ENCODE assay signal across 17 cellular contexts in the genomic region with DNA sequence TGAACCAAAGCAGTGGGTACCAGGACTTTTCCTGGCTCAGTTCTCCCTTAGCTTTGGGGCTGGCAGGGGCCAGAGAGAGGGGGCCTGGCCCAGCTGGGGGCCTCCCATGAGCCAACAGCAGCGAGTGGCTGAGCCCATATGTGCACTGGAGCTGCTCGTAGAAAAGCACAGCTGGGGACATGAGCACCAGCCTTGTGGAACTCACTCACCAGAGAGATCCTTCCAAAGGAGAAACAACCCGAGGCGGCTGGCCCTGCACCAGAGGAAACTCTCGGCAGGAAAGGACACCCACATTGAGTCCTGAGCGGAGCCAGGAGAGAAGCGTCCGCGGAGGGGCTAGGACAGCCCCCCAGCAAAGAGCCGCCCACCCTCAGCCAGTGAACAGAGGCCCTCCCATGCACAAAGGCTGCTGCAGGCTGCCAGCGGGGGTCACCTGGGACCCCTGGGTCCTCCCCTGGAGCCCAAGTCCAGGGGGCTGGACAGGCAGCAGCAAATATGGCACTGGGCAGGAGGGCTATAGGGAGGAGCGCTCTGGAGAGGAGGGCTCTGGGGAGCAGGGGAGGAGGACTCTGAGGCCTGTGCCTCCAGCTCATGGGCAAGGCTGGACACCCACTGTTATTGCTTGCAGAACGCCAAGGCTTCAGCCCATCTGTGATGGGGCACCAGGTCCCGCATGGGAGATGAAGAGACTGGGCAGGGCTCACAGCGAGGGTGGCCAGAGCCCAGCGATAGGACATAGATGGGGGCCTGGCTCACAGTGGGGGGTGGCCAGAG.
DNase-seq lines count a peak whose midpoint lies in the region; ATAC-seq and TF ChIP-seq lines count a peak whose summit lies in the region.
"Had no signal": no experiment of that assay in that cellular context is flagged by ENCODE, and none has a peak within 500 bp of the region (broad histone marks: within the 10 kb centered on the region; RNA-seq: fewer than 3 reads in every experiment).

No MANE protein-coding gene starts in this region.

- H3K27ac Mint-ChIP-seq in nephron progenitor cell: peak overlapping the region; percentile 59
- H3K27ac Mint-ChIP-seq: activated naive CD8-positive, alpha-beta T cell; stimulated activated naive CD8-positive, alpha-beta T cell treated with anti-CD3 and anti-CD28 coated beads, Interleukin-15, Interleukin-2, amounts not matched to agents 100 ng/mL and 50 ng/mL, for 24 hours had no signal

- no peak overlapping the region for H3K4me3 Mint-ChIP-seq in nephron progenitor cell
- H3K4me3 Mint-ChIP-seq: activated naive CD8-positive, alpha-beta T cell; stimulated activated naive CD8-positive, alpha-beta T cell treated with anti-CD3 and anti-CD28 coated beads, Interleukin-15, Interleukin-2, amounts not matched to agents 100 ng/mL and 50 ng/mL, for 24 hours had no signal

- H3K36me3 Mint-ChIP-seq in nephron progenitor cell (ENCODE audit: low read depth): no peaks in the 10 kb centered on the region
- H3K36me3 Mint-ChIP-seq: activated naive CD8-positive, alpha-beta T cell had no signal

- TF ChIP-seq CTCF in nephron progenitor cell (IDR thresholded peaks at IDR 0.05): no peak

- no peaks in the 10 kb centered on the region for H3K9me3 Mint-ChIP-seq in nephron progenitor cell
- H3K9me3 Mint-ChIP-seq: stimulated activated naive CD8-positive, alpha-beta T cell treated with anti-CD3 and anti-CD28 coated beads, Interleukin-15, Interleukin-2, amounts not matched to agents 100 ng/mL and 50 ng/mL, for 24 hours had no signal

- H3K4me1 Mint-ChIP-seq in nephron progenitor cell: peaks cover 34% of the 10 kb centered on the region

- ATAC-seq in GM19324 (IDR thresholded peaks at IDR 0.05; ENCODE audit: low FRiP score, unreplicated experiment): no peak
- ATAC-seq: activated CD4-positive, CD25-positive, alpha-beta regulatory T cell treated with anti-CD3 and anti-CD28 coated beads, Interleukin-2, amount 50 U/mL, for 24 hours had no signal

- H3K27me3 Mint-ChIP-seq in nephron progenitor cell (ENCODE audit: low read depth, poor library complexity): peaks cover 15% of the 10 kb centered on the region
- H3K27me3 Mint-ChIP-seq: activated naive CD8-positive, alpha-beta T cell; stimulated activated naive CD8-positive, alpha-beta T cell treated with anti-CD3 and anti-CD28 coated beads, Interleukin-15, Interleukin-2, amounts not matched to agents 100 ng/mL and 50 ng/mL, for 24 hours had no signal

- DNase-seq in 8988T (peak; percentile 19), NCI-H1694 (lab: John Stamatoyannopoulos, UW) (peak; percentile 23), fibroblast of gingiva (ENCODE audit: low read depth) (peak; percentile 33), nephron progenitor cell (peak; percentile 9), NCI-H146 treated with DMSO at 0.1 percent for 48 hours (lab: John Stamatoyannopoulos, UW; ENCODE audit: unreplicated experiment) (no peak), COR-L47 (lab: John Stamatoyannopoulos, UW) (no peak), T-helper 2 cell (no peak)
- DNase-seq: Calu3, KBM-7, mesendoderm, NCI-H1105, SHP77 treated with DMSO at 0.1 percent for 48 hours, uterus had no signal

Comparison
In these comparisons a context has a peak if more than half of its experiments do, and no peak if none do; other contexts are left out.
1. DNase-seq: peak in 8988T (single experiment), NCI-H1694 (single experiment), fibroblast of gingiva (single experiment) and nephron progenitor cell (single experiment); none in NCI-H146 treated with DMSO at 0.1 percent for 48 hours (single experiment), COR-L47 (single experiment) and T-helper 2 cell (0 of 5).